ENCODE assay signal across 7 cellular contexts in the genomic region with DNA sequence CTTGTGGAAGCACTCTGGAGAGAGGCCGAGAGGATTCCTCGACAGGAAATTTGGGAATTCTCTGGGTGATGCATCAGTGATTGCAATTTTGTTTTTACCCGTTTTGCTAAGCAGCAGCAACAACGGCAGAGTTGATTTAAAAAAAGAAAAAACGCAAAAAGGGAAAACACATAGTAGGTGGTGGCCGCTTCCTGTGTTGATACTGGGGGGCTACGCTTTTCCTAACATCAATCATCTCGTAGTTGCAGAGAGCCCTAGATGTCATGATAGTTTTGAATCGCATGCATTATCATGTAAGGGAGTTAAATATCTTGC. TPM values are rescaled to one million over a fixed set of nuclear protein-coding genes. Genes with fewer than 3 reads are reported as not detected.
DNase-seq lines count a peak whose midpoint lies in the region; ATAC-seq and TF ChIP-seq lines count a peak whose summit lies in the region.

No MANE protein-coding gene starts in this region.

- H3K36me3 Mint-ChIP-seq in activated CD8-positive, alpha-beta T cell treated with anti-CD3 and anti-CD28 coated beads for 36 hours (ENCODE audit: low read depth), result no peaks in the 10 kb centered on the region
- no peaks in the 10 kb centered on the region for H3K36me3 Mint-ChIP-seq in stimulated activated naive B cell treated with anti-CD40 and anti-IgM and Interleukin-4, amounts not matched to agents 10 μg/mL and 1 μg/mL and 100 μg/mL, for 72 hours

- no peak for TF ChIP-seq CTCF in HEK293 (tag by site-specific recombination; IDR thresholded peaks at IDR 0.05)
- TF ChIP-seq CTCF in activated CD8-positive, alpha-beta T cell treated with anti-CD3 and anti-CD28 coated beads for 36 hours (IDR thresholded peaks at IDR 0.05), result no peak

- POLR2A ChIA-PET in HEK293 (lab: Yijun Ruan, JAX), result interaction anchor here (0.6 to 1.1 kb wide), 3 partner anchors 9 to 148 kb away, joined by 4 to 6 read pairs (median 4); a partner anchor contains a TSS
- POLR2A ChIA-PET in activated CD8-positive, alpha-beta T cell treated with anti-CD3 and anti-CD28 coated beads for 36 hours (lab: Charles Lee), result interaction anchor here (0.9 to 3.3 kb wide), 6 partner anchors 9 to 1675 kb away, joined by 3 to 15 read pairs (median 4); a partner anchor contains a TSS

- H3K27ac ChIP-seq in HEK293 (ENCODE audit: extremely low read depth, low read depth, low read length), result no peak overlapping the region; the same call in 1 of the 2 replicates

- H3K9me3 Mint-ChIP-seq in activated CD8-positive, alpha-beta T cell treated with anti-CD3 and anti-CD28 coated beads for 36 hours, result no peaks in the 10 kb centered on the region
- H3K9me3 Mint-ChIP-seq in stimulated activated naive B cell treated with anti-CD40 and anti-IgM and Interleukin-4, amounts not matched to agents 10 μg/mL and 1 μg/mL and 100 μg/mL, for 72 hours, result no peaks in the 10 kb centered on the region

- H3K4me1 ChIP-seq in HEK293 (ENCODE audit: control insufficient read depth, insufficient read depth, low read length), result no peaks in the 10 kb centered on the region

- no peaks in the 10 kb centered on the region for H3K27me3 Mint-ChIP-seq in activated CD8-positive, alpha-beta T cell treated with anti-CD3 and anti-CD28 coated beads for 36 hours
- no peaks in the 10 kb centered on the region for H3K27me3 Mint-ChIP-seq in stimulated activated naive B cell treated with anti-CD40 and anti-IgM and Interleukin-4, amounts not matched to agents 10 μg/mL and 1 μg/mL and 100 μg/mL, for 72 hours

- no peak for DNase-seq in activated CD8-positive, alpha-beta T cell treated with anti-CD3 and anti-CD28 coated beads for 36 hours
- DNase-seq in stimulated activated naive B cell treated with anti-CD40 and anti-IgM and Interleukin-4, amounts not matched to agents 10 μg/mL and 1 μg/mL and 100 μg/mL, for 72 hours, result no peak
- no peak for DNase-seq in kidney glomerular epithelial cell (lab: John Stamatoyannopoulos, UW)
- DNase-seq in activated CD8-positive, alpha-beta memory T cell treated with anti-CD3 and anti-CD28 coated beads for 24 hours, result no peak
- no peak for DNase-seq in NCI-H226

- no peaks in the 10 kb centered on the region for H3K36me3 ChIP-seq in HEK293 (ENCODE audit: control insufficient read depth in 2 of 2, insufficient read depth in 1 of 2, low read length in 2 of 2)

- peak overlapping the region; percentile 92 for H3K27ac Mint-ChIP-seq in activated CD8-positive, alpha-beta T cell treated with anti-CD3 and anti-CD28 coated beads for 36 hours
- peak overlapping the region; percentile 90 for H3K27ac Mint-ChIP-seq in stimulated activated naive B cell treated with anti-CD40 and anti-IgM and Interleukin-4, amounts not matched to agents 10 μg/mL and 1 μg/mL and 100 μg/mL, for 72 hours

- peak overlapping the region; percentile 89 for H3K4me3 Mint-ChIP-seq in activated CD8-positive, alpha-beta T cell treated with anti-CD3 and anti-CD28 coated beads for 36 hours
- H3K4me3 Mint-ChIP-seq in stimulated activated naive B cell treated with anti-CD40 and anti-IgM and Interleukin-4, amounts not matched to agents 10 μg/mL and 1 μg/mL and 100 μg/mL, for 72 hours, result peak overlapping the region; percentile 89 to 94

- intact Hi-C loops in activated CD8-positive, alpha-beta T cell treated with anti-CD3 and anti-CD28 coated beads for 36 hours (cut with micrococcal nuclease), result loop anchor here (10.0 kb wide), 1 partner anchor 1667 kb away; no protein-coding TSS in a partner anchor

- CTCF ChIA-PET in HEK293 (lab: Yijun Ruan, JAX), result no interaction called here
- CTCF ChIA-PET in activated CD8-positive, alpha-beta T cell treated with anti-CD3 and anti-CD28 coated beads for 36 hours (lab: Charles Lee), result interaction anchor here (1.0 to 2.0 kb wide), 2 partner anchors 29 to 148 kb away, joined by 4 to 5 read pairs; a partner anchor contains a TSS

- peaks cover 19% of the 10 kb centered on the region for H3K4me1 Mint-ChIP-seq in activated CD8-positive, alpha-beta T cell treated with anti-CD3 and anti-CD28 coated beads for 36 hours (ENCODE audit: low read depth)
- H3K4me1 Mint-ChIP-seq in stimulated activated naive B cell treated with anti-CD40 and anti-IgM and Interleukin-4, amounts not matched to agents 10 μg/mL and 1 μg/mL and 100 μg/mL, for 72 hours, result peaks cover 6 to 26% of the 10 kb centered on the region in 2 donors

- H3K9me3 ChIP-seq in HEK293 (ENCODE audit: control insufficient read depth, insufficient read depth, low read depth, low read length), result no peaks in the 10 kb centered on the region

- ATAC-seq in activated CD8-positive, alpha-beta T cell treated with anti-CD3 and anti-CD28 coated beads for 36 hours, result no peak
- ATAC-seq in stimulated activated naive B cell treated with anti-CD40 and anti-IgM and Interleukin-4, amounts not matched to agents 10 μg/mL and 1 μg/mL and 100 μg/mL, for 72 hours (replicated peaks), result no peak

- H3K4me3 ChIP-seq in HEK293 (ENCODE audit: low read depth, low read length) (peak overlapping the region; percentile 68), iPS-11a (ENCODE audit: low read depth, low read length) (peak overlapping the region; percentile 57)

TF ChIP-seq in HEK293, 187 proteins besides CTCF, POLR2A, EP300 and RAD21:
- TF ChIP-seq ZNF248 (tag by site-specific recombination; IDR thresholded peaks at IDR 0.05) (no peak), ZNF544 (tag by site-specific recombination; IDR thresholded peaks at IDR 0.05) (no peak), ZNF624 (tag by site-specific recombination; IDR thresholded peaks at IDR 0.05) (no peak), ZNF335 (tag by site-specific recombination; conservative IDR thresholded peaks at IDR 0.05) (peak; percentile 5; the same call in 1 of the 2 replicates), IKZF3 (tag by site-specific recombination; IDR thresholded peaks at IDR 0.05) (peak; percentile 58; the same call in 1 of the 2 replicates), ZNF350 (tag by site-specific recombination; IDR thresholded peaks at IDR 0.05) (no peak), ZNF660 (tag by site-specific recombination; IDR thresholded peaks at IDR 0.05) (no peak), ZNF548 (tag by site-specific recombination; IDR thresholded peaks at IDR 0.05) (no peak), SCRT1 (tag by site-specific recombination; IDR thresholded peaks at IDR 0.05; ENCODE audit: borderline replicate concordance) (no peak), ZNF214 (tag by site-specific recombination; IDR thresholded peaks at IDR 0.05; ENCODE audit: borderline replicate concordance) (no peak), ZNF677 (tag by site-specific recombination; IDR thresholded peaks at IDR 0.05) (no peak), GLI2 (tag by site-specific recombination; IDR thresholded peaks at IDR 0.05; ENCODE audit: borderline replicate concordance, low read depth) (no peak), ZNF558 (tag by site-specific recombination; IDR thresholded peaks at IDR 0.05) (0 out of 2 replicates have a peak, but pooled peaks have one; percentile 18), ZNF140 (tag by site-specific recombination; IDR thresholded peaks at IDR 0.05) (no peak), ZBTB48 (tag by site-specific recombination; IDR thresholded peaks at IDR 0.05) (no peak), MEIS1 (CRISPR knock-in tag; IDR thresholded peaks at IDR 0.05; ENCODE audit: borderline replicate concordance) (no peak), ZNF501 (tag by site-specific recombination; IDR thresholded peaks at IDR 0.05) (0 out of 2 replicates have a peak, but pooled peaks have one; percentile 34), KLF9 (tag by site-specific recombination; IDR thresholded peaks at IDR 0.05; ENCODE audit: low read depth) (no peak)
- TF ChIP-seq, protein P1, sequence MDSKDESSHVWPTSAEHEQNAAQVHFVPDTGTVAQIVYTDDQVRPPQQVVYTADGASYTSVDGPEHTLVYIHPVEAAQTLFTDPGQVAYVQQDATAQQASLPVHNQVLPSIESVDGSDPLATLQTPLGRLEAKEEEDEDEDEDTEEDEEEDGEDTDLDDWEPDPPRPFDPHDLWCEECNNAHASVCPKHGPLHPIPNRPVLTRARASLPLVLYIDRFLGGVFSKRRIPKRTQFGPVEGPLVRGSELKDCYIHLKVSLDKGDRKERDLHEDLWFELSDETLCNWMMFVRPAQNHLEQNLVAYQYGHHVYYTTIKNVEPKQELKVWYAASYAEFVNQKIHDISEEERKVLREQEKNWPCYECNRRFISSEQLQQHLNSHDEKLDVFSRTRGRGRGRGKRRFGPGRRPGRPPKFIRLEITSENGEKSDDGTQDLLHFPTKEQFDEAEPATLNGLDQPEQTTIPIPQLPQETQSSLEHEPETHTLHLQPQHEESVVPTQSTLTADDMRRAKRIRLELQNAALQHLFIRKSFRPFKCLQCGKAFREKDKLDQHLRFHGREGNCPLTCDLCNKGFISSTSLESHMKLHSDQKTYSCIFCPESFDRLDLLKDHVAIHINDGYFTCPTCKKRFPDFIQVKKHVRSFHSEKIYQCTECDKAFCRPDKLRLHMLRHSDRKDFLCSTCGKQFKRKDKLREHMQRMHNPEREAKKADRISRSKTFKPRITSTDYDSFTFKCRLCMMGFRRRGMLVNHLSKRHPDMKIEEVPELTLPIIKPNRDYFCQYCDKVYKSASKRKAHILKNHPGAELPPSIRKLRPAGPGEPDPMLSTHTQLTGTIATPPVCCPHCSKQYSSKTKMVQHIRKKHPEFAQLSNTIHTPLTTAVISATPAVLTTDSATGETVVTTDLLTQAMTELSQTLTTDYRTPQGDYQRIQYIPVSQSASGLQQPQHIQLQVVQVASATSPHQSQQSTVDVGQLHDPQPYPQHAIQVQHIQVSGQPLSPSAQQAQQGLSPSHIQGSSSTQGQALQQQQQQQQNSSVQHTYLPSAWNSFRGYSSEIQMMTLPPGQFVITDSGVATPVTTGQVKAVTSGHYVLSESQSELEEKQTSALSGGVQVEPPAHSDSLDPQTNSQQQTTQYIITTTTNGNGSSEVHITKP (tag by site-specific recombination; IDR thresholded peaks at IDR 0.05), result no peak

RNA-seq across cellular contexts. Expression of a gene that starts 0.3 kb away (rescaled TPM):
- 1 to 10 TPM; 3.4 to 3.5 TPM for total RNA-seq in activated CD8-positive, alpha-beta T cell treated with anti-CD3 and anti-CD28 coated beads for 36 hours

RNA-seq across cellular contexts. Expression of a gene that starts 27.5 kb away (rescaled TPM):
- total RNA-seq in activated CD8-positive, alpha-beta T cell treated with anti-CD3 and anti-CD28 coated beads for 36 hours, result 10 to 100 TPM; 28.4 to 28.5 TPM
